In the genomic region with DNA sequence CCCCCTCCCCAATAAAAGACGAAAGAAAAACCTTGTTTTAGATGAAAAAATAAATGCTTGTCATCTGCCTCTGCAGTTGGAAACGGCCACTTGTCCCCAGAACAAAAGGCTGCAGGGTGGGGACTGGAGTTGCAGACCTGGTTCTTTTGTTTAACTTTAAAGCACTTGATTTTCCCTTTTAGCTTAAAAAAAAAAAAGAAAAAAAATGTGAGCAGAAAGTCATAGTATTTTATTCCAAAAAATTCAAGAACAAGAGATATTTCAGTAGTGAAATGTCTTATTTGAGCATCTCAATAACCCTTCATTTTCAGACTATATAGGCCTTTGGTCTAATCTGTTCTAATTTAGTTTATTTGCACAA, we compare ENCODE assay signal across 10 cellular contexts. TPM values are rescaled to one million over a fixed set of nuclear protein-coding genes. Genes with fewer than 3 reads are reported as not detected.
DNase-seq lines count a peak whose midpoint lies in the region; ATAC-seq, FAIRE-seq and TF ChIP-seq lines count a peak whose summit lies in the region.
"Had no signal": no experiment of that assay in that cellular context is flagged by ENCODE, and none has a peak within 500 bp of the region (broad histone marks: within the 10 kb centered on the region; RNA-seq: fewer than 3 reads in every experiment).

No MANE protein-coding gene starts in this region.

- intact Hi-C loops in K562 (cut with micrococcal nuclease), result loop anchor here (2.0 kb wide), 1 partner anchor 200 kb away; no protein-coding TSS in a partner anchor
- intact Hi-C loops in lower leg skin (cut with DNase I; ENCODE audit: low total_unique reads), result no loop called here
- intact Hi-C loops in thyroid gland (cut with DNase I), result no loop called here

- peak overlapping the region; percentile 94 for H2AFZ ChIP-seq in K562 (ENCODE audit: low read depth, low read length)

- no peak for TF ChIP-seq EP300 in K562 (IDR thresholded peaks at IDR 0.05; ENCODE audit: low read length)

- FAIRE-seq in K562 (lab: Jason Lieb, UNC), result no peak

- no TSS peak for BruUV-seq in K562 (replicated peaks; lab: Mats Ljungman, UMichigan)

- H3K27ac ChIP-seq in K562 (ENCODE audit: extremely low read depth, low read depth, low read length) (peak overlapping the region; percentile 86), thyroid gland (peak overlapping the region in 2 of 3 donors; percentile 57 to 75)
- H3K27ac ChIP-seq: neutrophil had no signal

- peaks cover 55% of the 10 kb centered on the region for H3K27me3 Mint-ChIP-seq in activated T-cell treated with anti-CD3 and anti-CD28 coated beads, Interleukin-2, amount 50 U/mL, for 4 hours (ENCODE audit: low read depth)

- ATAC-seq in activated T-cell treated with anti-CD3 and anti-CD28 coated beads, Interleukin-2, amount 50 U/mL, for 4 hours, result no peak
- ATAC-seq in K562 (no peak), HG02884 (IDR thresholded peaks at IDR 0.05; ENCODE audit: unreplicated experiment) (no peak)

- no peak for TF ChIP-seq RAD21 in K562 (CRISPR knock-in tag; conservative IDR thresholded peaks at IDR 0.05 in 1 of 2, IDR thresholded peaks at IDR 0.05 in 1 of 2)

- TF ChIP-seq CTCF in K562 (IDR thresholded peaks at IDR 0.05 in 2 of 3, conservative IDR thresholded peaks at IDR 0.05 in 1 of 3; ENCODE audit: insufficient read depth in 2 of 3, low read depth in 1 of 3, low read length in 3 of 3), result no peak
- no peak for TF ChIP-seq CTCF in lower leg skin (IDR thresholded peaks at IDR 0.05)
- TF ChIP-seq CTCF in thyroid gland (IDR thresholded peaks at IDR 0.05), result no peak

- H3K4me1 ChIP-seq in K562 (replicated peaks in 1 of 2; ENCODE audit: control insufficient read depth in 2 of 2, insufficient read depth in 2 of 2, low read length in 2 of 2) (peaks cover 18 to 30% of the 10 kb centered on the region in 2 experiments), thyroid gland (peaks cover 4 to 12% of the 10 kb centered on the region in 2 donors)

- H3K9me3 ChIP-seq in K562 (replicated peaks; ENCODE audit: control insufficient read depth, insufficient read depth, low read depth, low read length) (no peaks in the 10 kb centered on the region), thyroid gland (no peaks in the 10 kb centered on the region)
- H3K9me3 ChIP-seq: neutrophil had no signal

- CTCF ChIA-PET in K562 (lab: Yijun Ruan, JAX; ENCODE audit: low intra/inter-chr PET ratio), result no interaction called here

- peaks cover 3% of the 10 kb centered on the region for H3K9me1 ChIP-seq in K562 (ENCODE audit: control insufficient read depth, insufficient read depth, low read length)

- no peaks in the 10 kb centered on the region for H3K36me3 Mint-ChIP-seq in activated T-cell treated with anti-CD3 and anti-CD28 coated beads, Interleukin-2, amount 50 U/mL, for 4 hours (ENCODE audit: insufficient read depth)
- H3K36me3 Mint-ChIP-seq: CD4-positive, CD25-positive, alpha-beta regulatory T cell had no signal

- peaks cover 19% of the 10 kb centered on the region; the same call in 1 of the 2 replicates for H4K20me1 ChIP-seq in K562 (replicated peaks; ENCODE audit: control insufficient read depth, insufficient read depth, low read length)

- no peaks in the 10 kb centered on the region for H3K9me3 Mint-ChIP-seq in activated T-cell treated with anti-CD3 and anti-CD28 coated beads, Interleukin-2, amount 50 U/mL, for 4 hours

- POLR2A ChIA-PET in K562 (lab: Yijun Ruan, JAX), result interaction anchor here (1.0 to 5.1 kb wide), 6 partner anchors 10 to 174 kb away, joined by 4 to 31 read pairs (median 7); no protein-coding TSS in a partner anchor

- peak overlapping the region; percentile 89 for H3K4me2 ChIP-seq in K562 (ENCODE audit: insufficient read depth, low read length)

- H3K27me3 ChIP-seq in K562 (ENCODE audit: control insufficient read depth in 2 of 2, insufficient read depth in 2 of 2, low read length in 2 of 2) (no peaks in the 10 kb centered on the region), thyroid gland (no peaks in the 10 kb centered on the region)

- 0% methylated on average over 2 of the region's 2 CpGs for WGBS in K562 (ENCODE audit: insufficient coverage, low coverage, missing lambda C conversion rate)
- WGBS in lower leg skin, 2 donors, result 1 to 3% methylated on average over 2 of the region's 2 CpGs
- WGBS in thyroid gland, 2 donors, result 0 to 3% methylated on average over 2 of the region's 2 CpGs

- peaks cover 65% of the 10 kb centered on the region for H3K79me2 ChIP-seq in K562 (ENCODE audit: control insufficient read depth, insufficient read depth, low read length)

- in situ Hi-C loops in K562 (cut with MboI), result no loop called here

- peak overlapping the region; percentile 86 to 94 for H3K9ac ChIP-seq in K562 (ENCODE audit: insufficient read depth in 1 of 2, low read depth in 2 of 2, low read length in 2 of 2)

- H3K36me3 ChIP-seq in K562 (ENCODE audit: control insufficient read depth, insufficient read depth, low read length) (peaks cover 15% of the 10 kb centered on the region), thyroid gland (no peaks in the 10 kb centered on the region)
- H3K36me3 ChIP-seq: neutrophil had no signal

- no peak for DNase-seq in activated T-cell treated with anti-CD3 and anti-CD28 coated beads, Interleukin-2, amount 50 U/mL, for 4 hours
- no peak for DNase-seq in activated T-cell treated with anti-CD3 and anti-CD28 coated beads, Interleukin-2, amount 50 U/mL, for 1 hour
- DNase-seq in K562 (ENCODE audit: extremely low read depth in 1 of 4, low spot score in 3 of 4), result no peak
- DNase-seq in lower leg skin (ENCODE audit: low spot score in 2 of 2), result no peak
- no peak for DNase-seq in thyroid gland
- DNase-seq in activated CD8-positive, alpha-beta memory T cell treated with anti-CD3 and anti-CD28 coated beads, Interleukin-2, amount 50 U/mL, for 48 hours, result no peak
- no peak for DNase-seq in effector CD8-positive, alpha-beta T cell (lab: John Stamatoyannopoulos, UW)

- H3K4me1 Mint-ChIP-seq in activated T-cell treated with anti-CD3 and anti-CD28 coated beads, Interleukin-2, amount 50 U/mL, for 4 hours (ENCODE audit: low read depth), result peaks cover 12% of the 10 kb centered on the region

- TF ChIP-seq POLR2A in K562 (conservative IDR thresholded peaks at IDR 0.05) (no peak), lower leg skin (IDR thresholded peaks at IDR 0.05) (no peak), thyroid gland (IDR thresholded peaks at IDR 0.05) (no peak)

- H3K4me3 Mint-ChIP-seq in activated T-cell treated with anti-CD3 and anti-CD28 coated beads, Interleukin-2, amount 50 U/mL, for 4 hours, result peak overlapping the region; percentile 31

- H3K4me3 ChIP-seq in K562 (peak overlapping the region; percentile 66), lower leg skin (ENCODE audit: low read depth, poor library complexity, severe bottlenecking) (peak overlapping the region; percentile 69), thyroid gland (replicated peaks in 1 of 3) (peak overlapping the region in 2 of 3 donors; percentile 56 to 81)

TF ChIP-seq in K562, 482 proteins besides CTCF, POLR2A, EP300 and RAD21 (continues in another document):
- TF ChIP-seq, protein P1, sequence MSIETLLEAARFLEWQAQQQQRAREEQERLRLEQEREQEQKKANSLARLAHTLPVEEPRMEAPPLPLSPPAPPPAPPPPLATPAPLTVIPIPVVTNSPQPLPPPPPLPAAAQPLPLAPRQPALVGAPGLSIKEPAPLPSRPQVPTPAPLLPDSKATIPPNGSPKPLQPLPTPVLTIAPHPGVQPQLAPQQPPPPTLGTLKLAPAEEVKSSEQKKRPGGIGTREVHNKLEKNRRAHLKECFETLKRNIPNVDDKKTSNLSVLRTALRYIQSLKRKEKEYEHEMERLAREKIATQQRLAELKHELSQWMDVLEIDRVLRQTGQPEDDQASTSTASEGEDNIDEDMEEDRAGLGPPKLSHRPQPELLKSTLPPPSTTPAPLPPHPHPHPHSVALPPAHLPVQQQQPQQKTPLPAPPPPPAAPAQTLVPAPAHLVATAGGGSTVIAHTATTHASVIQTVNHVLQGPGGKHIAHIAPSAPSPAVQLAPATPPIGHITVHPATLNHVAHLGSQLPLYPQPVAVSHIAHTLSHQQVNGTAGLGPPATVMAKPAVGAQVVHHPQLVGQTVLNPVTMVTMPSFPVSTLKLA (conservative IDR thresholded peaks at IDR 0.05), result peak; percentile 11 to 12; a peak in 1 of 4 replicates
- TF ChIP-seq ARID1B (IDR thresholded peaks at IDR 0.05) (0 out of 2 replicates have a peak, but pooled peaks have one; percentile 16), TAL1 (IDR thresholded peaks at IDR 0.05) (no peak), TCF7L2 (IDR thresholded peaks at IDR 0.05; ENCODE audit: low read depth, low read length) (no peak)
- TF ChIP-seq, protein P2, sequence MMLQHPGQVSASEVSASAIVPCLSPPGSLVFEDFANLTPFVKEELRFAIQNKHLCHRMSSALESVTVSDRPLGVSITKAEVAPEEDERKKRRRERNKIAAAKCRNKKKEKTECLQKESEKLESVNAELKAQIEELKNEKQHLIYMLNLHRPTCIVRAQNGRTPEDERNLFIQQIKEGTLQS (IDR thresholded peaks at IDR 0.05), result no peak
- TF ChIP-seq, protein P2 (CRISPR knock-in tag; conservative IDR thresholded peaks at IDR 0.05), result no peak

RNA-seq across cellular contexts. Expression of a gene that starts 1.8 kb away (rescaled TPM):
- total RNA-seq in activated T-cell treated with anti-CD3 and anti-CD28 coated beads, Interleukin-2, amount 50 U/mL, for 4 hours, result under 1 TPM; 0.16 to 0.41 (median 0.25) TPM
- 40.0 and 59.2 TPM in 2 replicates for total RNA-seq in K562 (2011; cell fraction: chromatin; rRNA removed; ENCODE audit: low replicate concordance)
- total RNA-seq in K562 (2011; cell fraction: nucleolus; rRNA removed), result 29.5 and 48.0 TPM in 2 replicates
- total RNA-seq in K562 (2011; cell fraction: nucleoplasm; rRNA removed), result 40.7 and 44.0 TPM in 2 replicates
- 17.3 and 23.7 TPM in 2 replicates for total RNA-seq in K562 (2014; rRNA removed)
- total RNA-seq in K562 (2014; rRNA removed; fragmentation: Illumina TruSeq; extraction: Trizol), result 26.4 and 28.7 TPM in 2 replicates
- 15.4 and 17.5 TPM in 2 replicates for total RNA-seq in K562 (2015; rRNA removed; fragmentation: Illumina TruSeq; extraction: Trizol)
- total RNA-seq in K562 (2021), result 61.4 and 66.1 TPM in 2 replicates
- 5.2 and 8.0 TPM in 2 replicates for polyA plus RNA-seq in K562 (2011; rRNA removed)
- 9.8 and 14.0 TPM in 2 replicates for polyA plus RNA-seq in K562 (2011; cell fraction: cytosol; rRNA removed)
- polyA plus RNA-seq in K562 (2011; cell fraction: nucleus; rRNA removed), result 7.7 and 8.0 TPM in 2 replicates
- 10.2 and 16.8 TPM in 2 replicates for polyA plus RNA-seq in K562 (2012)
- 22.5 and 24.4 TPM in 2 replicates for polyA plus RNA-seq in K562 (2014; fragmentation: Illumina TruSeq; extraction: Trizol)
- polyA plus RNA-seq in K562 (2014; fragmentation: Nextera tagmentation; extraction: Ambion mirVana), result 10 to 100 TPM in 1 of 2 experiments, 1 to 10 TPM in 1; 9.9 to 30.1 TPM
- 12.5 and 12.9 TPM in 2 replicates for polyA plus RNA-seq in K562 (2014; rRNA removed)
- polyA minus RNA-seq in K562 (2011; rRNA and poly(A)+ RNA removed), result 18.9 and 28.9 TPM in 2 replicates
- 13.7 and 23.6 TPM in 2 replicates for polyA minus RNA-seq in K562 (2011; cell fraction: cytosol; rRNA and poly(A)+ RNA removed)
- polyA minus RNA-seq in K562 (2011; cell fraction: nucleus; rRNA and poly(A)+ RNA removed), result 18.7 and 26.7 TPM in 2 replicates
- 100 to 1,000 TPM in 1 of 4 donors, 10 to 100 TPM in 3; 26.3 to 218 (median 73.9) TPM for total RNA-seq in lower leg skin
- 10 to 100 TPM; 40.3 to 94.9 (median 56.3) TPM for total RNA-seq in thyroid gland

Comparison
In these comparisons a context has a peak if more than half of its experiments do, and no peak if none do; other contexts are left out.
1. RNA of a gene that starts 1.8 kb away (total RNA-seq): 26.3 to 218 TPM in lower leg skin, 40.3 to 94.9 TPM in thyroid gland and 15.4 to 66.1 TPM in K562; 0.16 to 0.41 TPM in activated T-cell treated with anti-CD3 and anti-CD28 coated beads, Interleukin-2, amount 50 U/mL, for 4 hours; every median in the first group is over 10 times any median in the second.
2. Peak in every context shown above with its lines, with median percentiles within 50 percentile points of each other: H3K4me3 ChIP-seq.